In the genomic region with DNA sequence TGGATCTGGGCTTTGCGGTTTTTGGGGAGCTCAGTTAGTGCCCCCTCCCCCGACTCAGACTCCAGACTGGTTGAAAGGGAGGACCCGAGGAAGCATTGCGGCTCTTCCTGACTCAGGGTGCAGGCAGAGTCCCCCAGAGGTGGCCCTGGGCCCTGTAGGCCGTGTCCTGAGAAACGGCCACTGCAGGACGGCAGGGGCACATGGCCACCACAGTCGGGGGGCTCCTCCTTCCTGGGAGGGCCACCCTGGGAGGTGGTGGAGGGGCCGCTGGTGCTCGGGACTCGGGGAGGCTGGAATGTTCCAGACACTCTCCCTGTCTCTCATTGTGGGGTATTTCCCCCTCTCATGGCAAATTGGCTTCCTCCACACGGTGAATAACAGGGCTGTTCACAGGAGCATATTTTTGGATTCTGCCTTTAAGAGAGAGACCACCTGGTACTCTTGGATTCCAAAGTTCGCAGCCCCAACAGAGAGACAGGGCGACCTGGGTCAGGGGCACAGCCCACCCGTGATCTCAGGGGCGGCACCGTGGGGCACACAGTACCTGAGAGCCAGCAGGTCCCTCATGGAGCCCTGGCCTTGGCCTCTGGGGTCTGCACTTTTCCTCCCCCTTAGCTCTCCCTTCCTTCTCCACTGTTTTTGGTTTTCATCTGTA, we compare ENCODE assay signal across 22 cellular contexts. TPM values are rescaled to one million over a fixed set of nuclear protein-coding genes. Genes with fewer than 3 reads are reported as not detected.
DNase-seq lines count a peak whose midpoint lies in the region; TF ChIP-seq lines count a peak whose summit lies in the region.
"Had no signal": no experiment of that assay in that cellular context is flagged by ENCODE, and none has a peak within 500 bp of the region (broad histone marks: within the 10 kb centered on the region; RNA-seq: fewer than 3 reads in every experiment).

No MANE protein-coding gene starts in this region.

- peaks cover 0 to 28% (median 0%) of the 10 kb centered on the region in 11 experiments; a peak in 7 of 22 replicates for H3K27me3 ChIP-seq in BLaER1 treated with 17β-estradiol and CSF1 and Interleukin-3, amounts not matched to agents 10 nM and 100 nM
- no peaks in the 10 kb centered on the region for H3K27me3 ChIP-seq in H7 (ENCODE audit: control insufficient read depth, insufficient read depth, low read length)
- no peaks in the 10 kb centered on the region for H3K27me3 ChIP-seq in trophoblast cell (ENCODE audit: insufficient read depth, low read length)
- no peaks in the 10 kb centered on the region for H3K27me3 ChIP-seq in spleen (replicated peaks in 1 of 7)
- no peaks in the 10 kb centered on the region for H3K27me3 ChIP-seq in tibial nerve

- intact Hi-C loops in spleen (cut with DNase I; ENCODE audit: low total_unique reads): no loop called here

- DNase-seq in H7 (peak; percentile 50), trophoblast cell (no peak), spleen (peak; percentile 64), ACHN (no peak), GF-D8 (lab: John Stamatoyannopoulos, UW) (no peak), tibial nerve (ENCODE audit: low spot score in 2 of 2) (no peak), globus pallidus (ENCODE audit: low spot score) (no peak)
- DNase-seq: AML-193; CD4-positive, CD25-positive, alpha-beta regulatory T cell; CD8-positive, alpha-beta memory T cell; COR-L47; DMS 273 treated with DMSO at 0.1 percent for 48 hours; DMS53; DND-41; EL; H9 had no signal

- H3K4me2 ChIP-seq in BLaER1 treated with 17β-estradiol and CSF1 and Interleukin-3, amounts not matched to agents 10 nM and 100 nM: peak overlapping the region; percentile 46 to 96 (median 83)
- no peak overlapping the region for H3K4me2 ChIP-seq in trophoblast cell (ENCODE audit: low read length)
- H3K4me2 ChIP-seq: GM23338, KMS-11 had no signal

- H3K4me3 ChIP-seq in BLaER1 treated with 17β-estradiol and CSF1 and Interleukin-3, amounts not matched to agents 10 nM and 100 nM: no peak overlapping the region; a peak in 2 of 20 replicates
- no peak overlapping the region for H3K4me3 ChIP-seq in H7 (ENCODE audit: insufficient read depth, low read depth, low read length)
- H3K4me3 ChIP-seq in trophoblast cell (ENCODE audit: low read depth, low read length): no peak overlapping the region
- no peak overlapping the region for H3K4me3 ChIP-seq in spleen
- H3K4me3 ChIP-seq in tibial nerve: no peak overlapping the region
- H3K4me3 ChIP-seq: GM23338 had no signal

- H3K9ac ChIP-seq in BLaER1 treated with 17β-estradiol and CSF1 and Interleukin-3, amounts not matched to agents 10 nM and 100 nM: peak overlapping the region in 8 of 11 experiments; percentile 10 to 53 (median 40); a peak in 14 of 22 replicates
- H3K9ac ChIP-seq in trophoblast cell (ENCODE audit: low read length): no peak overlapping the region
- H3K9ac ChIP-seq: KMS-11 had no signal

- peaks cover 29 to 36% (median 30%) of the 10 kb centered on the region in 11 experiments for H3K9me3 ChIP-seq in BLaER1 treated with 17β-estradiol and CSF1 and Interleukin-3, amounts not matched to agents 10 nM and 100 nM (replicated peaks in 1 of 11)
- H3K9me3 ChIP-seq in trophoblast cell (ENCODE audit: insufficient read depth, low read depth, low read length) (peaks cover 23% of the 10 kb centered on the region), spleen (peaks cover 2 to 59% (median 46%) of the 10 kb centered on the region in 8 donors), tibial nerve (peaks cover 0 to 37% (median 5%) of the 10 kb centered on the region in 4 donors)

- no peak overlapping the region for H4K8ac ChIP-seq in trophoblast cell (ENCODE audit: low read depth, low read length)

- no peak overlapping the region for H2AFZ ChIP-seq in trophoblast cell (ENCODE audit: insufficient read depth, low read length, poor library complexity)
- H2AFZ ChIP-seq: GM23338 had no signal

- H3K79me1 ChIP-seq in trophoblast cell (ENCODE audit: low read length): no peaks in the 10 kb centered on the region

- peaks cover 0 to 29% (median 10%) of the 10 kb centered on the region in 11 experiments; a peak in 14 of 22 replicates for H3K36me3 ChIP-seq in BLaER1 treated with 17β-estradiol and CSF1 and Interleukin-3, amounts not matched to agents 10 nM and 100 nM
- H3K36me3 ChIP-seq in H7 (replicated peaks; ENCODE audit: control insufficient read depth, insufficient read depth, low read length) (no peaks in the 10 kb centered on the region), trophoblast cell (ENCODE audit: control insufficient read depth in 1 of 2, insufficient read depth in 2 of 2, low read length in 2 of 2) (no peaks in the 10 kb centered on the region), spleen (no peaks in the 10 kb centered on the region), tibial nerve (no peaks in the 10 kb centered on the region)

- H4K20me1 ChIP-seq in BLaER1 treated with 17β-estradiol and CSF1 and Interleukin-3, amounts not matched to agents 10 nM and 100 nM: no peaks in the 10 kb centered on the region

- H3K14ac ChIP-seq in trophoblast cell (ENCODE audit: low read length): no peak overlapping the region

- in situ Hi-C loops in ACHN (cut with HindIII; ENCODE audit: low pct_ligation_motif_present, low pct_unique_long_range_greater_than_20kb, low sequenced_read_pairs): no loop called here

- no peak overlapping the region for H2AK5ac ChIP-seq in trophoblast cell (ENCODE audit: low read length)

- H2BK120ac ChIP-seq in trophoblast cell (ENCODE audit: insufficient read depth, low read length, poor library complexity): no peak overlapping the region

- peaks cover 39 to 68% (median 58%) of the 10 kb centered on the region in 10 experiments for H3K4me1 ChIP-seq in BLaER1 treated with 17β-estradiol and CSF1 and Interleukin-3, amounts not matched to agents 10 nM and 100 nM
- H3K4me1 ChIP-seq in trophoblast cell (ENCODE audit: control insufficient read depth in 1 of 2, insufficient read depth in 2 of 2, low read length in 2 of 2): peaks cover 8% of the 10 kb centered on the region in 2 experiments
- H3K4me1 ChIP-seq in spleen: peaks cover 0 to 9% (median 0%) of the 10 kb centered on the region in 6 donors
- H3K4me1 ChIP-seq in tibial nerve: no peaks in the 10 kb centered on the region

- H3K79me2 ChIP-seq in trophoblast cell (ENCODE audit: control insufficient read depth, insufficient read depth, low read length, poor library complexity): no peaks in the 10 kb centered on the region

- no peak for TF ChIP-seq EP300 in tibial nerve (IDR thresholded peaks at IDR 0.05)

- no peak overlapping the region for H3K23ac ChIP-seq in trophoblast cell (ENCODE audit: low read length)

- H3K4ac ChIP-seq in trophoblast cell (ENCODE audit: low read depth, low read length): no peak overlapping the region

- TF ChIP-seq CTCF in spleen (IDR thresholded peaks at IDR 0.05 in 8 of 11, conservative IDR thresholded peaks at IDR 0.05 in 3 of 11) (no peak), tibial nerve (IDR thresholded peaks at IDR 0.05) (no peak)

- no peak overlapping the region for H2BK5ac ChIP-seq in trophoblast cell (ENCODE audit: low read depth, low read length, poor library complexity)

- H2BK12ac ChIP-seq in trophoblast cell (ENCODE audit: low read length): peak overlapping the region; percentile 13

- WGBS in trophoblast cell (ENCODE audit: extremely low coverage, insufficient coverage, insufficient read length): no CpG with 5 or more reads among the region's 17 CpGs
- WGBS in spleen, 5 donors: 84 to 95% (median 91%) methylated on average over 8 to 17 of the region's 17 CpGs
- WGBS in tibial nerve, 2 donors: 97% methylated on average over 12 to 16 of the region's 17 CpGs

- H4K12ac ChIP-seq in trophoblast cell (ENCODE audit: low read depth, low read length): no peak overlapping the region

- TF ChIP-seq POLR2A in spleen (IDR thresholded peaks at IDR 0.05) (no peak), tibial nerve (IDR thresholded peaks at IDR 0.05) (no peak)

- peak overlapping the region in 8 of 11 experiments; percentile 12 to 65 (median 45); a peak in 12 of 22 replicates for H3K27ac ChIP-seq in BLaER1 treated with 17β-estradiol and CSF1 and Interleukin-3, amounts not matched to agents 10 nM and 100 nM
- H3K27ac ChIP-seq in trophoblast cell (ENCODE audit: low read depth, low read length) (no peak overlapping the region), spleen (no peak overlapping the region), tibial nerve (no peak overlapping the region)
- H3K27ac ChIP-seq: KMS-11 had no signal

- no peak overlapping the region for H3K18ac ChIP-seq in trophoblast cell (ENCODE audit: low read length)

- H4K91ac ChIP-seq in trophoblast cell (ENCODE audit: low read depth, low read length): no peak overlapping the region

RNA-seq across cellular contexts. Expression of gene FRMD1, which starts 35.7 kb away (rescaled TPM):
- 0.11 TPM in 1 of 2 replicates, not detected in the other for total RNA-seq in H7 (2014; rRNA removed; shearing (Covaris generic))
- not detected in 2 replicates for polyA plus RNA-seq in trophoblast cell (2013)
- total RNA-seq in spleen (1 to 10 TPM in 6 of 7 donors, under 1 TPM in 1; 0.59 to 9.5 (median 1.5) TPM), tibial nerve (10 to 100 TPM in 3 of 4 donors, 1 to 10 TPM in 1; 9.9 to 14.4 (median 12.5) TPM)
- 1 to 10 TPM in 1 of 3 donors, under 1 TPM in 2; 0.14 to 3.1 (median 0.33) TPM for polyA plus RNA-seq in spleen
- total RNA-seq: CD4-positive, CD25-positive, alpha-beta regulatory T cell; CD8-positive, alpha-beta memory T cell; G401; H9; HT-29 had no signal
- polyA plus RNA-seq: BJ; CD4-positive, CD25-positive, alpha-beta regulatory T cell; CD8-positive, alpha-beta memory T cell had no signal

RNA-seq across cellular contexts. Expression of gene KIF25, which starts 45.8 kb away (rescaled TPM):
- 0.15 and 0.42 TPM in 2 replicates for total RNA-seq in H7 (2014; rRNA removed; shearing (Covaris generic))
- 0.04 TPM in 1 of 2 replicates, not detected in the other for polyA plus RNA-seq in trophoblast cell (2013)
- total RNA-seq in spleen (1 to 10 TPM in 1 of 7 donors, under 1 TPM in 3, not detected in 3; 0.32 to 1.7 (median 0.47) TPM), tibial nerve (not detected)
- polyA plus RNA-seq in spleen: 1 to 10 TPM in 1 of 3 donors, under 1 TPM in 2; 0.49 to 1.1 (median 0.51) TPM
- total RNA-seq: CD4-positive, CD25-positive, alpha-beta regulatory T cell; CD8-positive, alpha-beta memory T cell; G401; HT-29 had no signal
- polyA plus RNA-seq: BJ; CD4-positive, CD25-positive, alpha-beta regulatory T cell; CD8-positive, alpha-beta memory T cell had no signal

Comparison
In these comparisons a context has a peak if more than half of its experiments do, and no peak if none do; other contexts are left out.
1. H3K27ac ChIP-seq: peak in BLaER1 treated with 17β-estradiol and CSF1 and Interleukin-3, amounts not matched to agents 10 nM and 100 nM (8 of 11); none in trophoblast cell (single experiment), spleen (0 of 8) and tibial nerve (0 of 4).
2. DNase-seq: peak in H7 (single experiment) and spleen (single experiment); none in trophoblast cell (0 of 2), ACHN (single experiment), GF-D8 (single experiment), tibial nerve (0 of 2) and globus pallidus (single experiment).